ENCODE assay signal across 13 cellular contexts in the genomic region with DNA sequence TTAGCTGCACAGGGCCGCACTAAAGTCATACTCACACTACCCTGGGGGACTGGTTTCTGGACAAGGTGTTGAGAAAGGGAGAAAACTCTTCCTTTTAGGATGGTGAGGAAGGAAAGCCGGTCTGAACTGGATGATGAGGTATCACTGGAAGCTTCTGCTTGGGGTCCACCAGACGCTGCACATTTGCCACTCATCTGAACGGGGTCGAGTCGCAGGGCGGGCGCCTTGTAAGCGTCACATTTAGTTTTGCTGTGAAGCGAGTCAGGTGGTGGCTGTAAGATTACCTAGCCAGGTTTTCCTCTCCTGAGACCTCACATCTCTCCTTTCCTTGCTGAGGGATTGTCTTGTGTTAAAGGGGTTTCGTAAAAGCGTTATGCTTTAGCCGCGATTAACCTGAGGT. TPM values are rescaled to one million over a fixed set of nuclear protein-coding genes. Genes with fewer than 3 reads are reported as not detected.
DNase-seq lines count a peak whose midpoint lies in the region; ATAC-seq and TF ChIP-seq lines count a peak whose summit lies in the region.
"Had no signal": no experiment of that assay in that cellular context is flagged by ENCODE, and none has a peak within 500 bp of the region (broad histone marks: within the 10 kb centered on the region; RNA-seq: fewer than 3 reads in every experiment).

No MANE protein-coding gene starts in this region.

- peak overlapping the region; percentile 96 for H3K9ac ChIP-seq in PC-3 (ENCODE audit: low read length)
- no peak overlapping the region for H3K9ac ChIP-seq in endodermal cell (ENCODE audit: extremely low read depth, low read length, poor library complexity, severe bottlenecking)

- H4K20me1 ChIP-seq in PC-3 (ENCODE audit: low read length) = peaks cover 9% of the 10 kb centered on the region; the same call in 1 of the 2 replicates

- BruUV-seq in PC-3 (replicated peaks; lab: Mats Ljungman, UMichigan) = no TSS peak

- no peaks in the 10 kb centered on the region for H3K9me3 ChIP-seq in PC-3 (ENCODE audit: low read length)
- no peaks in the 10 kb centered on the region for H3K9me3 ChIP-seq in endodermal cell (ENCODE audit: control insufficient read depth, low read length)
- H3K9me3 ChIP-seq: stomach had no signal

- peaks cover 37% of the 10 kb centered on the region for H3K4me1 Mint-ChIP-seq in activated naive CD4-positive, alpha-beta T cell treated with anti-CD3 and anti-CD28 coated beads for 36 hours (ENCODE audit: low read depth)
- peaks cover 22% of the 10 kb centered on the region for H3K4me1 Mint-ChIP-seq in endodermal cell

- intact Hi-C loops in activated naive CD4-positive, alpha-beta T cell treated with anti-CD3 and anti-CD28 coated beads for 36 hours (cut with micrococcal nuclease) = no loop called here
- intact Hi-C loops in PC-3 (cut with micrococcal nuclease) = loop anchor here (1.0 kb wide), 1 partner anchor 9 kb away; no protein-coding TSS in a partner anchor
- intact Hi-C loops in posterior vena cava (cut with DNase I) = loop anchor here in 1 of 2 donors (5.0 kb wide), 1 partner anchor 743 kb away; no protein-coding TSS in a partner anchor

- ATAC-seq in PC-3 = no peak
- ATAC-seq: right cardiac atrium had no signal

- H3K9me3 Mint-ChIP-seq in activated naive CD4-positive, alpha-beta T cell treated with anti-CD3 and anti-CD28 coated beads for 36 hours = no peaks in the 10 kb centered on the region
- H3K9me3 Mint-ChIP-seq in endodermal cell = no peaks in the 10 kb centered on the region

- no peak overlapping the region for H2AFZ ChIP-seq in PC-3 (ENCODE audit: low read length)

- TF ChIP-seq CTCF in PC-3 (conservative IDR thresholded peaks at IDR 0.05; ENCODE audit: low read depth, low read length) = no peak
- TF ChIP-seq CTCF in endodermal cell (conservative IDR thresholded peaks at IDR 0.05) = no peak

- H3K9me2 ChIP-seq in PC-3 (replicated peaks; ENCODE audit: low read length) = no peaks in the 10 kb centered on the region

- H3K27me3 Mint-ChIP-seq in activated naive CD4-positive, alpha-beta T cell treated with anti-CD3 and anti-CD28 coated beads for 36 hours (ENCODE audit: low read depth) = no peaks in the 10 kb centered on the region
- H3K27me3 Mint-ChIP-seq in endodermal cell (ENCODE audit: insufficient read depth) = no peaks in the 10 kb centered on the region

- CTCF ChIA-PET in activated naive CD4-positive, alpha-beta T cell treated with anti-CD3 and anti-CD28 coated beads for 36 hours (lab: Charles Lee) = no interaction called here
- CTCF ChIA-PET in PC-3 (lab: Charles Lee) = interaction anchor here (0.6 kb wide), 1 partner anchor 25 kb away, joined by 5 read pairs; no protein-coding TSS in a partner anchor

- peaks cover 71% of the 10 kb centered on the region for H3K79me2 ChIP-seq in PC-3 (ENCODE audit: low read length)

- H3K4me2 ChIP-seq in PC-3 (ENCODE audit: low read length) = peak overlapping the region; percentile 99

- H3K4me3 ChIP-seq in PC-3 (ENCODE audit: low read length) (peak overlapping the region; percentile 76), endodermal cell (ENCODE audit: low read length) (peak overlapping the region; percentile 92)

- H3K36me3 Mint-ChIP-seq in activated naive CD4-positive, alpha-beta T cell treated with anti-CD3 and anti-CD28 coated beads for 36 hours (ENCODE audit: low read depth) = peaks cover 15% of the 10 kb centered on the region
- peaks cover 39% of the 10 kb centered on the region for H3K36me3 Mint-ChIP-seq in endodermal cell (ENCODE audit: low read depth)

- no peak for DNase-seq in activated naive CD4-positive, alpha-beta T cell treated with anti-CD3 and anti-CD28 coated beads for 36 hours
- no peak for DNase-seq in activated naive CD4-positive, alpha-beta T cell treated with Interleukin-2 at 50 U/mL for 16 hours
- DNase-seq in PC-3 (no peak), endodermal cell (peak; percentile 42), posterior vena cava (ENCODE audit: low spot score) (peak; percentile 41), NCI-H526 (lab: John Stamatoyannopoulos, UW) (no peak), mesenteric fat pad (ENCODE audit: low spot score) (no peak), T1000 (lab: John Stamatoyannopoulos, UW) (no peak)
- DNase-seq: activated CD4-positive, alpha-beta T cell treated with anti-CD3 and anti-CD28 coated beads for 1 hour; NCI-H524 treated with DMSO at 0.1 percent for 48 hours; right cardiac atrium; SIG-M5; stomach had no signal

- no peak overlapping the region for H3K27ac Mint-ChIP-seq in activated naive CD4-positive, alpha-beta T cell treated with anti-CD3 and anti-CD28 coated beads for 36 hours
- peak overlapping the region; percentile 62 for H3K27ac Mint-ChIP-seq in endodermal cell

- peak overlapping the region; percentile 21 for H3K4me3 Mint-ChIP-seq in activated naive CD4-positive, alpha-beta T cell treated with anti-CD3 and anti-CD28 coated beads for 36 hours
- H3K4me3 Mint-ChIP-seq in endodermal cell = peak overlapping the region; percentile 95

- H3K36me3 ChIP-seq in PC-3 (ENCODE audit: low read depth, low read length) = peaks cover 17% of the 10 kb centered on the region
- peaks cover 50% of the 10 kb centered on the region for H3K36me3 ChIP-seq in endodermal cell (ENCODE audit: control insufficient read depth, insufficient read depth, low read length)

- H3K27me3 ChIP-seq in PC-3 (ENCODE audit: low read length) (no peaks in the 10 kb centered on the region), endodermal cell (ENCODE audit: control insufficient read depth, insufficient read depth, low read length, poor library complexity, severe bottlenecking) (no peaks in the 10 kb centered on the region)
- H3K27me3 ChIP-seq: stomach had no signal

- POLR2A ChIA-PET in PC-3 (lab: Charles Lee; ENCODE audit: unreplicated experiment) = no interaction called here

- H3K4me1 ChIP-seq in PC-3 (ENCODE audit: insufficient read depth, low read length) (peaks cover 16% of the 10 kb centered on the region), endodermal cell (ENCODE audit: control insufficient read depth, insufficient read depth, low read length) (no peaks in the 10 kb centered on the region)

- no peaks in the 10 kb centered on the region for H3F3A ChIP-seq in PC-3 (ENCODE audit: low read length, unreplicated experiment)

- WGBS in endodermal cell (ENCODE audit: insufficient coverage in 1 of 2, insufficient read length in 1 of 2), 2 experiments = 92 to 99% methylated on average over 8 to 14 of the region's 14 CpGs

- H3K27ac ChIP-seq in PC-3 (ENCODE audit: low read length) = peak overlapping the region; percentile 76
- H3K27ac ChIP-seq in endodermal cell (ENCODE audit: low read depth, low read length) = peak overlapping the region; percentile 65

RNA-seq across cellular contexts. Expression of a gene that starts 2.3 kb away (rescaled TPM):
- total RNA-seq in activated naive CD4-positive, alpha-beta T cell treated with anti-CD3 and anti-CD28 coated beads for 36 hours = 10 to 100 TPM; 54.0 to 69.4 TPM
- total RNA-seq in PC-3 (2014; rRNA removed) = 85.2 and 86.5 TPM in 2 replicates
- total RNA-seq in endodermal cell = 100 to 1,000 TPM; 161 to 168 TPM
- polyA plus RNA-seq in endodermal cell (2013, experiment 1 of 2) = 154 TPM
- 159 TPM for polyA plus RNA-seq in endodermal cell (2013, experiment 2 of 2)
- 10 to 100 TPM; 23.3 to 31.1 TPM for total RNA-seq in posterior vena cava
- 39.0 TPM for total RNA-seq in mesenteric fat pad

RNA-seq across cellular contexts. Expression of a gene that starts 25.6 kb away (rescaled TPM):
- total RNA-seq in activated naive CD4-positive, alpha-beta T cell treated with anti-CD3 and anti-CD28 coated beads for 36 hours = 10 to 100 TPM; 46.5 to 50.7 TPM
- total RNA-seq in PC-3 (2014; rRNA removed) = 41.1 and 59.7 TPM in 2 replicates
- 10 to 100 TPM; 76.0 to 84.0 TPM for total RNA-seq in endodermal cell
- 72.9 TPM for polyA plus RNA-seq in endodermal cell (2013, experiment 1 of 2)
- 64.3 TPM for polyA plus RNA-seq in endodermal cell (2013, experiment 2 of 2)
- total RNA-seq in posterior vena cava = 10 to 100 TPM; 37.1 to 42.3 TPM
- total RNA-seq in mesenteric fat pad = 55.6 TPM

Comparison
In these comparisons a context has a peak if more than half of its experiments do, and no peak if none do; other contexts are left out.
1. DNase-seq: peak in endodermal cell (single experiment) and posterior vena cava (single experiment); none in activated naive CD4-positive, alpha-beta T cell treated with anti-CD3 and anti-CD28 coated beads for 36 hours (single experiment), activated naive CD4-positive, alpha-beta T cell treated with Interleukin-2 at 50 U/mL for 16 hours (single experiment), PC-3 (single experiment), NCI-H526 (0 of 2), mesenteric fat pad (single experiment) and T1000 (single experiment).